In genomic region chr9:91298304-91298703, GRCh38 we compare ENCODE assay signal across 16 cellular contexts.
DNase-seq lines count a peak whose midpoint lies in the region; ATAC-seq and TF ChIP-seq lines count a peak whose summit lies in the region.
"Had no signal": no experiment of that assay in that cellular context is flagged by ENCODE, and none has a peak within 500 bp of the region (broad histone marks: within the 10 kb centered on the region; RNA-seq: fewer than 3 reads in every experiment).

No MANE protein-coding gene starts in this region.

- peaks cover 13% of the 10 kb centered on the region for H3K4me1 Mint-ChIP-seq in MCF 10A (ENCODE audit: insufficient read depth, unreplicated experiment)
- peaks cover 13% of the 10 kb centered on the region for H3K4me1 Mint-ChIP-seq in T-helper 17 cell
- peaks cover 16% of the 10 kb centered on the region for H3K4me1 Mint-ChIP-seq in type B pancreatic cell (ENCODE audit: unreplicated experiment)
- peaks cover 7% of the 10 kb centered on the region for H3K4me1 Mint-ChIP-seq in activated CD4-positive, alpha-beta memory T cell treated with anti-CD3 and anti-CD28 coated beads, Interleukin-2, amount 10 ng/mL, durations not matched to agents 7 days and 5 days

- no peak for TF ChIP-seq CTCF in MCF 10A (IDR thresholded peaks at IDR 0.05; ENCODE audit: unreplicated experiment)
- TF ChIP-seq CTCF in breast epithelium (IDR thresholded peaks at IDR 0.05), result no peak
- TF ChIP-seq CTCF in type B pancreatic cell (conservative IDR thresholded peaks at IDR 0.05), result no peak

- POLR2A ChIA-PET in MCF 10A (lab: Yijun Ruan, JAX), result interaction anchor here (1.1 to 1.8 kb wide), 4 partner anchors 63 to 102 kb away, joined by 5 to 6 read pairs (median 5); partner anchors contain the start of gene AUH
- POLR2A ChIA-PET in activated CD4-positive, alpha-beta memory T cell treated with anti-CD3 and anti-CD28 coated beads, Interleukin-2, amount 10 ng/mL, durations not matched to agents 7 days and 5 days (lab: Charles Lee), result no interaction called here

- peak; percentile 79 for DNase-seq in MCF 10A (ENCODE audit: unreplicated experiment)
- no peak for DNase-seq in breast epithelium (ENCODE audit: low spot score in 2 of 2)
- DNase-seq in T-helper 17 cell, result no peak
- peak; percentile 84 for DNase-seq in iris pigment epithelial cell (ENCODE audit: low read depth)
- DNase-seq in type B pancreatic cell (ENCODE audit: extremely low spot score, unreplicated experiment), result no peak
- no peak for DNase-seq in Ammon's horn (ENCODE audit: low spot score)
- DNase-seq in activated CD4-positive, alpha-beta memory T cell treated with anti-CD3 and anti-CD28 coated beads, Interleukin-2, amount 10 ng/mL, durations not matched to agents 7 days and 5 days, result no peak
- DNase-seq: ACHN; activated CD4-positive, alpha-beta T cell treated with anti-CD3 and anti-CD28 coated beads, Interleukin-2, amount 50 U/mL, for 4 hours; activated effector memory CD4-positive, alpha-beta T cell treated with Interleukin-2 at 50 U/mL for 16 hours; caudate nucleus; NCI-H69; pancreas; T-helper 9 cell; transverse colon had no signal

- peak overlapping the region in 1 of 2 donors; percentile 16 for H3K27ac ChIP-seq in breast epithelium
- H3K27ac ChIP-seq: transverse colon had no signal

- H3K9me3 Mint-ChIP-seq in MCF 10A (ENCODE audit: unreplicated experiment) (no peaks in the 10 kb centered on the region), type B pancreatic cell (peaks cover 3% of the 10 kb centered on the region)
- no peaks in the 10 kb centered on the region for H3K9me3 Mint-ChIP-seq in activated CD4-positive, alpha-beta memory T cell treated with anti-CD3 and anti-CD28 coated beads, Interleukin-2, amount 10 ng/mL, durations not matched to agents 7 days and 5 days

- CTCF ChIA-PET in MCF 10A (lab: Yijun Ruan, JAX), result interaction anchor here (0.7 to 0.9 kb wide), 2 partner anchors 22 to 379 kb away, joined by 3 read pairs; no protein-coding TSS in a partner anchor
- CTCF ChIA-PET in activated CD4-positive, alpha-beta memory T cell treated with anti-CD3 and anti-CD28 coated beads, Interleukin-2, amount 10 ng/mL, durations not matched to agents 7 days and 5 days (lab: Charles Lee), result no interaction called here

- intact Hi-C loops in MCF 10A (cut with micrococcal nuclease) (no loop called here), breast epithelium (cut with DNase I; ENCODE audit: low total_unique reads) (no loop called here)

- H3K27me3 ChIP-seq in breast epithelium, result no peaks in the 10 kb centered on the region
- H3K27me3 ChIP-seq: pancreas, transverse colon had no signal

- no peak overlapping the region for H3K27ac Mint-ChIP-seq in MCF 10A (ENCODE audit: low read depth, unreplicated experiment)
- H3K27ac Mint-ChIP-seq in T-helper 17 cell, result peak overlapping the region; percentile 14
- peak overlapping the region; percentile 72 for H3K27ac Mint-ChIP-seq in type B pancreatic cell
- no peak overlapping the region for H3K27ac Mint-ChIP-seq in activated CD4-positive, alpha-beta memory T cell treated with anti-CD3 and anti-CD28 coated beads, Interleukin-2, amount 10 ng/mL, durations not matched to agents 7 days and 5 days

- H3K36me3 Mint-ChIP-seq in MCF 10A (ENCODE audit: insufficient read depth, unreplicated experiment) (peaks cover 46% of the 10 kb centered on the region), T-helper 17 cell (ENCODE audit: low read depth) (peaks cover 16% of the 10 kb centered on the region), type B pancreatic cell (peaks cover 33% of the 10 kb centered on the region)
- H3K36me3 Mint-ChIP-seq in activated CD4-positive, alpha-beta memory T cell treated with anti-CD3 and anti-CD28 coated beads, Interleukin-2, amount 10 ng/mL, durations not matched to agents 7 days and 5 days (ENCODE audit: low read depth), result peaks cover 54% of the 10 kb centered on the region

- H3K4me1 ChIP-seq in breast epithelium, result peaks cover 0 to 5% of the 10 kb centered on the region in 2 donors

- H3K4me3 ChIP-seq in breast epithelium, result no peak overlapping the region
- H3K4me3 ChIP-seq: pancreas, transverse colon had no signal

- H3K9me3 ChIP-seq in breast epithelium, result no peaks in the 10 kb centered on the region
- no peaks in the 10 kb centered on the region for H3K9me3 ChIP-seq in T-helper 17 cell (ENCODE audit: control insufficient read depth, low read length, poor library complexity, severe bottlenecking)
- H3K9me3 ChIP-seq: pancreas, transverse colon had no signal

- BruUV-seq in MCF 10A (replicated peaks; lab: Mats Ljungman, UMichigan), result no TSS peak

- H3K36me3 ChIP-seq in breast epithelium, result no peaks in the 10 kb centered on the region

- TF ChIP-seq POLR2A in breast epithelium (IDR thresholded peaks at IDR 0.05), result no peak

- H3K4me3 Mint-ChIP-seq in MCF 10A (ENCODE audit: unreplicated experiment) (no peak overlapping the region), T-helper 17 cell (no peak overlapping the region), type B pancreatic cell (peak overlapping the region; percentile 29)
- H3K4me3 Mint-ChIP-seq in activated CD4-positive, alpha-beta memory T cell treated with anti-CD3 and anti-CD28 coated beads, Interleukin-2, amount 10 ng/mL, durations not matched to agents 7 days and 5 days, result no peak overlapping the region

- no peak for ATAC-seq in T-helper 17 cell
- no peak for ATAC-seq in GM21529 (IDR thresholded peaks at IDR 0.05; ENCODE audit: unreplicated experiment)
- ATAC-seq: pancreas had no signal

- H3K27me3 Mint-ChIP-seq in MCF 10A (ENCODE audit: insufficient read depth, unreplicated experiment) (no peaks in the 10 kb centered on the region), T-helper 17 cell (no peaks in the 10 kb centered on the region), type B pancreatic cell (no peaks in the 10 kb centered on the region)
- no peaks in the 10 kb centered on the region for H3K27me3 Mint-ChIP-seq in activated CD4-positive, alpha-beta memory T cell treated with anti-CD3 and anti-CD28 coated beads, Interleukin-2, amount 10 ng/mL, durations not matched to agents 7 days and 5 days

Comparison
In these comparisons a context has a peak if more than half of its experiments do, and no peak if none do; other contexts are left out.
1. DNase-seq: peak in MCF 10A (single experiment) and iris pigment epithelial cell (single experiment); none in breast epithelium (0 of 2), T-helper 17 cell (0 of 3), type B pancreatic cell (single experiment), Ammon's horn (single experiment) and activated CD4-positive, alpha-beta memory T cell treated with anti-CD3 and anti-CD28 coated beads, Interleukin-2, amount 10 ng/mL, durations not matched to agents 7 days and 5 days (single experiment).
2. H3K27ac Mint-ChIP-seq: peak in T-helper 17 cell (single experiment) and type B pancreatic cell (single experiment); none in MCF 10A (single experiment) and activated CD4-positive, alpha-beta memory T cell treated with anti-CD3 and anti-CD28 coated beads, Interleukin-2, amount 10 ng/mL, durations not matched to agents 7 days and 5 days (single experiment).